19 cellular contexts compared by ENCODE assay signal in genomic region chr21:33292724-33293123, GRCh38. TPM values are rescaled to one million over a fixed set of nuclear protein-coding genes. Genes with fewer than 3 reads are reported as not detected.
DNase-seq lines count a peak whose midpoint lies in the region; ATAC-seq and TF ChIP-seq lines count a peak whose summit lies in the region.
"Had no signal": no experiment of that assay in that cellular context is flagged by ENCODE, and none has a peak within 500 bp of the region (broad histone marks: within the 10 kb centered on the region; RNA-seq: fewer than 3 reads in every experiment).

No MANE protein-coding gene starts in this region.

- H3K4me3 ChIP-seq in MM.1S (ENCODE audit: low read length) (no peak overlapping the region), thymus (ENCODE audit: low read length) (no peak overlapping the region), body of pancreas (no peak overlapping the region)
- H3K4me3 ChIP-seq: GM12878, GM23248, K562 had no signal

- peak overlapping the region; percentile 13 for H3K27ac Mint-ChIP-seq in activated CD8-positive, alpha-beta T cell treated with anti-CD3 and anti-CD28 coated beads for 36 hours
- H3K27ac Mint-ChIP-seq in activated CD8-positive, alpha-beta T cell treated with anti-CD3 and anti-CD28 coated beads, Interleukin-2, amount 10 ng/mL, durations not matched to agents 7 days and 5 days = no peak overlapping the region
- H3K27ac Mint-ChIP-seq in endothelial cell (ENCODE audit: unreplicated experiment) = peak overlapping the region; percentile 52

- no peak overlapping the region for H3K4me3 Mint-ChIP-seq in activated CD8-positive, alpha-beta T cell treated with anti-CD3 and anti-CD28 coated beads for 36 hours
- H3K4me3 Mint-ChIP-seq in activated CD8-positive, alpha-beta T cell treated with anti-CD3 and anti-CD28 coated beads, Interleukin-2, amount 10 ng/mL, durations not matched to agents 7 days and 5 days = no peak overlapping the region
- peak overlapping the region; percentile 31 for H3K4me3 Mint-ChIP-seq in endothelial cell (ENCODE audit: unreplicated experiment)

- H2AFZ ChIP-seq in MM.1S (ENCODE audit: low read length) = no peak overlapping the region
- H2AFZ ChIP-seq: GM23248 had no signal

- H3K4me2 ChIP-seq in MM.1S (ENCODE audit: low read depth, low read length) = 0 out of 2 replicates have a peak overlapping the region, but pooled peaks have one; percentile 40
- H3K4me2 ChIP-seq: SK-N-SH had no signal

- no peak overlapping the region for H3K9ac ChIP-seq in MM.1S (ENCODE audit: low read length)
- H3K9ac ChIP-seq: GM23248, SK-N-SH had no signal

- no peak for TF ChIP-seq CTCF in activated CD8-positive, alpha-beta T cell treated with anti-CD3 and anti-CD28 coated beads for 36 hours (IDR thresholded peaks at IDR 0.05)
- TF ChIP-seq CTCF in MM.1S (IDR thresholded peaks at IDR 0.05; ENCODE audit: low read length) (no peak), endothelial cell (IDR thresholded peaks at IDR 0.05; ENCODE audit: unreplicated experiment) (no peak), body of pancreas (IDR thresholded peaks at IDR 0.05) (no peak)

- peaks cover 25% of the 10 kb centered on the region for H3K36me3 Mint-ChIP-seq in activated CD8-positive, alpha-beta T cell treated with anti-CD3 and anti-CD28 coated beads for 36 hours (ENCODE audit: low read depth)
- peaks cover 64% of the 10 kb centered on the region for H3K36me3 Mint-ChIP-seq in activated CD8-positive, alpha-beta T cell treated with anti-CD3 and anti-CD28 coated beads, Interleukin-2, amount 10 ng/mL, durations not matched to agents 7 days and 5 days (ENCODE audit: low read depth)
- H3K36me3 Mint-ChIP-seq in endothelial cell (ENCODE audit: low read depth, unreplicated experiment) = peaks cover 15% of the 10 kb centered on the region

- DNase-seq in activated CD8-positive, alpha-beta T cell treated with anti-CD3 and anti-CD28 coated beads for 36 hours = no peak
- no peak for DNase-seq in activated CD8-positive, alpha-beta T cell treated with anti-CD3 and anti-CD28 coated beads, Interleukin-2, amount 10 ng/mL, durations not matched to agents 7 days and 5 days
- DNase-seq in MM.1S = no peak
- DNase-seq in endothelial cell (ENCODE audit: low spot score) = no peak
- DNase-seq in body of pancreas = no peak
- no peak for DNase-seq in DMS 273 (lab: John Stamatoyannopoulos, UW; ENCODE audit: unreplicated experiment)
- DNase-seq: Calu3, DMS79, GM23248, NCI-H1092, NCI-H345, NCI-H69, SK-N-SH had no signal

- no peaks in the 10 kb centered on the region for H3K9me3 ChIP-seq in MM.1S (replicated peaks; ENCODE audit: insufficient read depth, low read length)
- no peaks in the 10 kb centered on the region for H3K9me3 ChIP-seq in thymus (ENCODE audit: control insufficient read depth)
- H3K9me3 ChIP-seq in body of pancreas = no peaks in the 10 kb centered on the region
- H3K9me3 ChIP-seq: SK-N-SH had no signal

- H4K20me1 ChIP-seq in MM.1S (ENCODE audit: insufficient read depth, low read length) = no peaks in the 10 kb centered on the region

- no peaks in the 10 kb centered on the region for H3K9me3 Mint-ChIP-seq in activated CD8-positive, alpha-beta T cell treated with anti-CD3 and anti-CD28 coated beads for 36 hours
- no peaks in the 10 kb centered on the region for H3K9me3 Mint-ChIP-seq in activated CD8-positive, alpha-beta T cell treated with anti-CD3 and anti-CD28 coated beads, Interleukin-2, amount 10 ng/mL, durations not matched to agents 7 days and 5 days (ENCODE audit: insufficient read depth)
- H3K9me3 Mint-ChIP-seq in endothelial cell (ENCODE audit: unreplicated experiment) = no peaks in the 10 kb centered on the region

- H3K79me2 ChIP-seq in MM.1S (ENCODE audit: low read length) = no peaks in the 10 kb centered on the region

- H3K9me2 ChIP-seq in MM.1S (replicated peaks; ENCODE audit: insufficient read depth, low read length) = no peaks in the 10 kb centered on the region
- H3K9me2 ChIP-seq: SK-N-SH had no signal

- POLR2A ChIA-PET in activated CD8-positive, alpha-beta T cell treated with anti-CD3 and anti-CD28 coated beads for 36 hours (lab: Charles Lee) = no interaction called here
- POLR2A ChIA-PET in activated CD8-positive, alpha-beta T cell treated with anti-CD3 and anti-CD28 coated beads, Interleukin-2, amount 10 ng/mL, durations not matched to agents 7 days and 5 days (lab: Charles Lee) = no interaction called here

- H3F3A ChIP-seq in MM.1S (ENCODE audit: insufficient read depth, low read length) = peaks cover 12% of the 10 kb centered on the region

- H3K27ac ChIP-seq in MM.1S (ENCODE audit: low read length) (peak overlapping the region; percentile 65; the same call in 1 of the 2 replicates), thymus (ENCODE audit: low read depth) (peak overlapping the region; percentile 52), body of pancreas (no peak overlapping the region)
- H3K27ac ChIP-seq: 22Rv1, GM23248, HL-60 had no signal

- CTCF ChIA-PET in activated CD8-positive, alpha-beta T cell treated with anti-CD3 and anti-CD28 coated beads for 36 hours (lab: Charles Lee) = interaction anchor here (2.6 kb wide), 1 partner anchor 96 kb away, joined by 11 read pairs; no protein-coding TSS in a partner anchor
- CTCF ChIA-PET in activated CD8-positive, alpha-beta T cell treated with anti-CD3 and anti-CD28 coated beads, Interleukin-2, amount 10 ng/mL, durations not matched to agents 7 days and 5 days (lab: Charles Lee) = no interaction called here

- H3K36me3 ChIP-seq in MM.1S (replicated peaks; ENCODE audit: insufficient read depth, low read length) (no peaks in the 10 kb centered on the region), thymus (ENCODE audit: control insufficient read depth, insufficient read depth) (peaks cover 61% of the 10 kb centered on the region), body of pancreas (replicated peaks in 1 of 2; ENCODE audit: insufficient read depth in 1 of 2, low read depth in 2 of 2) (peaks cover 0 to 16% of the 10 kb centered on the region in 2 donors)

- no peaks in the 10 kb centered on the region for H3K27me3 Mint-ChIP-seq in activated CD8-positive, alpha-beta T cell treated with anti-CD3 and anti-CD28 coated beads for 36 hours
- no peaks in the 10 kb centered on the region for H3K27me3 Mint-ChIP-seq in activated CD8-positive, alpha-beta T cell treated with anti-CD3 and anti-CD28 coated beads, Interleukin-2, amount 10 ng/mL, durations not matched to agents 7 days and 5 days (ENCODE audit: low read depth)
- peaks cover 3% of the 10 kb centered on the region for H3K27me3 Mint-ChIP-seq in endothelial cell (ENCODE audit: unreplicated experiment)

- H3K4me1 Mint-ChIP-seq in activated CD8-positive, alpha-beta T cell treated with anti-CD3 and anti-CD28 coated beads for 36 hours (ENCODE audit: low read depth) = peaks cover 19% of the 10 kb centered on the region
- H3K4me1 Mint-ChIP-seq in activated CD8-positive, alpha-beta T cell treated with anti-CD3 and anti-CD28 coated beads, Interleukin-2, amount 10 ng/mL, durations not matched to agents 7 days and 5 days (ENCODE audit: low read depth) = peaks cover 15% of the 10 kb centered on the region
- peaks cover 39% of the 10 kb centered on the region for H3K4me1 Mint-ChIP-seq in endothelial cell (ENCODE audit: unreplicated experiment)

- ATAC-seq in activated CD8-positive, alpha-beta T cell treated with anti-CD3 and anti-CD28 coated beads for 36 hours = no peak
- ATAC-seq in activated CD8-positive, alpha-beta T cell treated with anti-CD3 and anti-CD28 coated beads, Interleukin-2, amount 10 ng/mL, durations not matched to agents 7 days and 5 days = no peak
- ATAC-seq in body of pancreas (no peak), GM21576 (IDR thresholded peaks at IDR 0.05; ENCODE audit: unreplicated experiment) (no peak)
- ATAC-seq: GM12878, K562 had no signal

- intact Hi-C loops in activated CD8-positive, alpha-beta T cell treated with anti-CD3 and anti-CD28 coated beads for 36 hours (cut with micrococcal nuclease) = loop anchor here (2.0 kb wide), 1 partner anchor 24 kb away; no protein-coding TSS in a partner anchor
- intact Hi-C loops in body of pancreas (cut with DNase I) = no loop called here

- WGBS in thymus = 96% methylated on average over 5 of the region's 5 CpGs
- WGBS in body of pancreas, 2 donors = 79 to 88% methylated on average over 2 to 5 of the region's 5 CpGs

- H3K27me3 ChIP-seq in MM.1S (replicated peaks; ENCODE audit: insufficient read depth, low read length) = no peaks in the 10 kb centered on the region
- H3K27me3 ChIP-seq in thymus (ENCODE audit: control insufficient read depth, insufficient read depth) = no peaks in the 10 kb centered on the region
- no peaks in the 10 kb centered on the region for H3K27me3 ChIP-seq in body of pancreas

- TF ChIP-seq POLR2A in body of pancreas (IDR thresholded peaks at IDR 0.05) = no peak

- H3K4me1 ChIP-seq in MM.1S (ENCODE audit: low read length) = peaks cover 22% of the 10 kb centered on the region
- peaks cover 23% of the 10 kb centered on the region for H3K4me1 ChIP-seq in thymus (ENCODE audit: control insufficient read depth, insufficient read depth, low read length)
- peaks cover 3% of the 10 kb centered on the region for H3K4me1 ChIP-seq in body of pancreas

RNA-seq across cellular contexts. Expression of gene IL10RB, which starts 26.6 kb away (rescaled TPM):
- total RNA-seq in activated CD8-positive, alpha-beta T cell treated with anti-CD3 and anti-CD28 coated beads for 36 hours = 10 to 100 TPM; 25.0 to 30.5 TPM
- 10 to 100 TPM; 37.1 to 44.2 TPM for total RNA-seq in activated CD8-positive, alpha-beta T cell treated with anti-CD3 and anti-CD28 coated beads, Interleukin-2, amount 10 ng/mL, durations not matched to agents 7 days and 5 days
- total RNA-seq in endothelial cell (ENCODE audit: unreplicated experiment) (13.0 TPM), body of pancreas (10 to 100 TPM in 1 of 2 donors, 1 to 10 TPM in 1; 6.6 to 27.0 TPM)
- polyA plus RNA-seq in thymus = 42.9 TPM

RNA-seq across cellular contexts. Expression of gene IFNAR1, which starts 32.0 kb away (rescaled TPM):
- 10 to 100 TPM; 25.6 to 30.3 TPM for total RNA-seq in activated CD8-positive, alpha-beta T cell treated with anti-CD3 and anti-CD28 coated beads for 36 hours
- total RNA-seq in activated CD8-positive, alpha-beta T cell treated with anti-CD3 and anti-CD28 coated beads, Interleukin-2, amount 10 ng/mL, durations not matched to agents 7 days and 5 days = 10 to 100 TPM; 32.5 to 35.4 TPM
- total RNA-seq in endothelial cell (ENCODE audit: unreplicated experiment) = 34.8 TPM
- 18.2 TPM for polyA plus RNA-seq in thymus
- total RNA-seq in body of pancreas = 10 to 100 TPM; 14.2 to 17.9 TPM

Comparison
In these comparisons a context has a peak if more than half of its experiments do, and no peak if none do; other contexts are left out.
1. H3K27ac ChIP-seq: peak in MM.1S (single experiment) and thymus (single experiment); none in body of pancreas (0 of 4).